In the genomic region with DNA sequence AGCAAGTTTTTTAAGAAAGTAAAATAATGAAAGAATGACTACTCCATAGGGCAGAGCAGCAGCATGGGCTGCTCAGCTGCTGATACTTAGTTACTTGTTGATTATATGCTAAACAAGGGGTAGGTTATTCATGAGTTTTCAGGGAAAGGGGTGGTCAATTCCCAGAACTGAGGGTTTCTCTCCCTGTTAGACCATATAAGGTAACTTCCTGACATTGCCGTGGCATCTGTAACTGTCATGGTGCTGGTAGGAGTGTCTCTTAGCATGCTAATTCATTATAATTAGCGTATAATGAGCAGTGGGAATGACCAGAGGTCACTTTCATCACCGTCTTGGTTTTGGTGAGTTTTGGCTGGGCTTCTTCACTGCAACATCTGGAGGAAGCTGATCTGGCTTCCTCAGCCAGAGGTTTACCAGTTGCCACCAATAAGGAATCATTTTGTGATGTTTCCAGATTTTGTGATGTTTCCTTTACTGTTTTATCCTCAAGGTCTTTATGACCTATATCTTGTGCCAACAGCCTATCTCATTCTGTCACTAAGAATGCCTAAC, we compare ENCODE assay signal across 13 cellular contexts.
DNase-seq lines count a peak whose midpoint lies in the region; ATAC-seq and TF ChIP-seq lines count a peak whose summit lies in the region.
"Had no signal": no experiment of that assay in that cellular context is flagged by ENCODE, and none has a peak within 500 bp of the region (broad histone marks: within the 10 kb centered on the region; RNA-seq: fewer than 3 reads in every experiment).

No MANE protein-coding gene starts in this region.

- H3K4me3 Mint-ChIP-seq in immature natural killer cell (no peak overlapping the region), type B pancreatic cell (no peak overlapping the region)
- H3K4me3 Mint-ChIP-seq: CD14-positive monocyte had no signal

- peaks cover 14% of the 10 kb centered on the region for H3K4me1 ChIP-seq in A673 (ENCODE audit: insufficient read depth, low read length, poor library complexity, severe bottlenecking)
- H3K4me1 ChIP-seq in adipocyte (ENCODE audit: control insufficient read depth, insufficient read depth, low read length) = peaks cover 53% of the 10 kb centered on the region
- H3K4me1 ChIP-seq in ovary (ENCODE audit: insufficient read depth) = peaks cover 17% of the 10 kb centered on the region

- POLR2A ChIA-PET in A673 (lab: Charles Lee; ENCODE audit: low non-redundant PET) = no interaction called here

- peak; percentile 10 to 56 for ATAC-seq in left cardiac atrium

- no peak overlapping the region for H3K9ac ChIP-seq in adipocyte (ENCODE audit: low read length)

- H3K9me3 ChIP-seq in A673 (ENCODE audit: low read depth, low read length, poor library complexity, severe bottlenecking) (no peaks in the 10 kb centered on the region), adipocyte (ENCODE audit: control insufficient read depth, low read length) (no peaks in the 10 kb centered on the region), ovary (no peaks in the 10 kb centered on the region)

- H3K27ac ChIP-seq in A673 (ENCODE audit: low read depth, low read length, poor library complexity, severe bottlenecking) (peak overlapping the region; percentile 64), ovary (no peak overlapping the region)

- no peak for TF ChIP-seq POLR2A in ovary (IDR thresholded peaks at IDR 0.05)

- TF ChIP-seq CTCF in A673 (conservative IDR thresholded peaks at IDR 0.05; ENCODE audit: low read depth, low read length) (no peak), ovary (IDR thresholded peaks at IDR 0.05) (no peak), type B pancreatic cell (conservative IDR thresholded peaks at IDR 0.05) (no peak)

- H3K27ac Mint-ChIP-seq in immature natural killer cell (no peak overlapping the region), type B pancreatic cell (no peak overlapping the region)
- H3K27ac Mint-ChIP-seq: CD14-positive monocyte had no signal

- intact Hi-C loops in A673 (cut with micrococcal nuclease; ENCODE audit: unreplicated experiment) (no loop called here), left cardiac atrium (cut with DNase I) (no loop called here), ovary (cut with DNase I) (no loop called here)

- H3K36me3 Mint-ChIP-seq in immature natural killer cell (no peaks in the 10 kb centered on the region), type B pancreatic cell (no peaks in the 10 kb centered on the region)
- H3K36me3 Mint-ChIP-seq: CD14-positive monocyte had no signal

- H3K4me1 Mint-ChIP-seq in immature natural killer cell = no peaks in the 10 kb centered on the region
- no peaks in the 10 kb centered on the region for H3K4me1 Mint-ChIP-seq in type B pancreatic cell (ENCODE audit: unreplicated experiment)
- H3K4me1 Mint-ChIP-seq: CD14-positive monocyte had no signal

- WGBS in ovary, 3 donors = 7 to 13% (median 9%) methylated on average over 3 of the region's 3 CpGs

- no peaks in the 10 kb centered on the region for H3K27me3 ChIP-seq in A673 (replicated peaks; ENCODE audit: insufficient read depth, low read depth, low read length, poor library complexity)
- no peaks in the 10 kb centered on the region for H3K27me3 ChIP-seq in adipocyte (replicated peaks; ENCODE audit: control insufficient read depth, insufficient read depth, low read length)
- H3K27me3 ChIP-seq in ovary = no peaks in the 10 kb centered on the region

- H3K9me3 Mint-ChIP-seq in immature natural killer cell (peaks cover 0 to 2% (median 0%) of the 10 kb centered on the region in 6 donors), type B pancreatic cell (no peaks in the 10 kb centered on the region)

- H3K36me3 ChIP-seq in A673 (ENCODE audit: insufficient read depth, low read length, poor library complexity, severe bottlenecking) (no peaks in the 10 kb centered on the region), adipocyte (ENCODE audit: control insufficient read depth, insufficient read depth, low read length, severe bottlenecking) (no peaks in the 10 kb centered on the region), ovary (no peaks in the 10 kb centered on the region)

- CTCF ChIA-PET in A673 (lab: Charles Lee) = no interaction called here

- H3K4me3 ChIP-seq in A673 (ENCODE audit: low read depth, low read length, poor library complexity, severe bottlenecking) = no peak overlapping the region
- peak overlapping the region; percentile 19 for H3K4me3 ChIP-seq in adipocyte (ENCODE audit: low read length)
- no peak overlapping the region for H3K4me3 ChIP-seq in ovary

- no peak for TF ChIP-seq EP300 in ovary (IDR thresholded peaks at IDR 0.05)

- BruUV-seq in A673 (replicated peaks; lab: Mats Ljungman, UMichigan) = no TSS peak

- peaks cover 0 to 6% (median 2%) of the 10 kb centered on the region in 3 donors for H3K27me3 Mint-ChIP-seq in immature natural killer cell (ENCODE audit: low read depth in 3 of 3)
- peaks cover 10% of the 10 kb centered on the region for H3K27me3 Mint-ChIP-seq in type B pancreatic cell

- DNase-seq in A673 (ENCODE audit: low spot score) = peak; percentile 29
- no peak for DNase-seq in adipocyte (ENCODE audit: low read depth)
- no peak for DNase-seq in left cardiac atrium
- peak in 4 of 5 donors; percentile 11 to 34 (median 29) for DNase-seq in ovary
- DNase-seq in stimulated activated CD4-positive, alpha-beta T cell treated with anti-CD3 and anti-CD28 coated beads, Interleukin-4, amount 100 ng/mL, for 4 hours = no peak
- DNase-seq in immature natural killer cell = no peak
- DNase-seq in type B pancreatic cell (ENCODE audit: extremely low spot score, unreplicated experiment) = no peak
- DNase-seq in mesenteric fat pad (ENCODE audit: low spot score) = no peak
- DNase-seq: COR-L47, NCI-H2081, OCI-M1, RPMI8226 had no signal

Comparison
In these comparisons a context has a peak if more than half of its experiments do, and no peak if none do; other contexts are left out.
1. DNase-seq: peak in A673 (single experiment) and ovary (4 of 5); none in adipocyte (single experiment), left cardiac atrium (single experiment), stimulated activated CD4-positive, alpha-beta T cell treated with anti-CD3 and anti-CD28 coated beads, Interleukin-4, amount 100 ng/mL, for 4 hours (0 of 2), immature natural killer cell (0 of 3), type B pancreatic cell (single experiment) and mesenteric fat pad (single experiment).